ENCODE assay signal across 25 cellular contexts in the genomic region with DNA sequence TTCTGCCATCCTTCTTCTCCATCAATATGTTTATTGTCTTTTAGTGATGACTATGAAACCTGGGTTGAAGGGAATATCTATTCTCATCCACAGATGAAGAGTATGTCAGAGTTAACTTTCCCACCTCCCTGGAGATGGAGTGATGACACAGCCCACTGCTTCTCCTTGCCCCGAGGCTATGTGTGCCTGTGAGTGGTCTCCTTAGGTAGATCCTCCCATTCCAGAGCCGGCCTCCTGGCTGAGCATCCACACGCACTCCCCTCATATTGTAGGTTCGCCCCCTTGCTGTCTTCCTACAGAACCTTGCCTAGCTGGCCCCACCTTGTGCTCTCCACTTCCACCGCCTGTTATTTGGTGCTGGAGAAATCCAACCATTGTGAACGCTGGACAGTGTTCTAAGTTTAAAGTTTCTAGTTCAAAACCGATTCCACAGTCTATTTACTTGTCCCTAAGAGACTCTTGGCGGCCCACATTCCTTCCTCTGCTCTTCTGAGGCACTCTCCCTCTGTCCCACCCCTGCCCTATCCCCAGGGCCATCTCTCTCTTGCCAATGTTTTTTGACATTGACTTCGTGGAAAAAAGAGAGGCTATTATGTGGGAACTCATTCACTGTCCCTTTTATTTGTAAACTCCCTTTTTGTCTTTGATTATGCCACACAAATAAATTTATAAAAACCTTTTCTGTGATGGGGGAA.
DNase-seq lines count a peak whose midpoint lies in the region; ATAC-seq and TF ChIP-seq lines count a peak whose summit lies in the region.
"Had no signal": no experiment of that assay in that cellular context is flagged by ENCODE, and none has a peak within 500 bp of the region (broad histone marks: within the 10 kb centered on the region; RNA-seq: fewer than 3 reads in every experiment).

No MANE protein-coding gene starts in this region.

- H3K9me3 ChIP-seq in GM23248 (ENCODE audit: low read depth) (no peaks in the 10 kb centered on the region), SJSA1 (replicated peaks) (no peaks in the 10 kb centered on the region), uterus (no peaks in the 10 kb centered on the region)
- H3K9me3 ChIP-seq: SJCRH30 had no signal

- peaks cover 18% of the 10 kb centered on the region for H3K4me1 ChIP-seq in GM23248 (ENCODE audit: insufficient read depth)
- peaks cover 21% of the 10 kb centered on the region for H3K4me1 ChIP-seq in SJSA1 (replicated peaks)
- peaks cover 3 to 5% of the 10 kb centered on the region in 2 donors for H3K4me1 ChIP-seq in uterus
- H3K4me1 ChIP-seq: neural progenitor cell had no signal

- no peaks in the 10 kb centered on the region for H3K27me3 ChIP-seq in GM23248 (replicated peaks; ENCODE audit: insufficient read depth)
- no peaks in the 10 kb centered on the region for H3K27me3 ChIP-seq in SJSA1 (replicated peaks)
- no peaks in the 10 kb centered on the region for H3K27me3 ChIP-seq in uterus
- H3K27me3 ChIP-seq: neural progenitor cell, SJCRH30 had no signal

- H3K4me1 Mint-ChIP-seq in nephron progenitor cell = peaks cover 8% of the 10 kb centered on the region
- H3K4me1 Mint-ChIP-seq: CD4-positive, alpha-beta memory T cell had no signal

- no peak for TF ChIP-seq POLR2A in uterus (IDR thresholded peaks at IDR 0.05)

- peak; percentile 1 for DNase-seq in GM23248
- no peak for DNase-seq in SJSA1 (ENCODE audit: low read depth in 1 of 2, low spot score in 2 of 2)
- DNase-seq in nephron progenitor cell = no peak
- DNase-seq in uterus = no peak
- DNase-seq in anterior cingulate cortex (lab: John Stamatoyannopoulos, UW) = no peak
- DNase-seq: activated CD8-positive, alpha-beta memory T cell treated with anti-CD3 and anti-CD28 coated beads for 24 hours; activated gamma-delta T cell treated with Interleukin-2 at 50 U/mL for 16 hours; activated T-cell treated with anti-CD3 and anti-CD28 coated beads, Interleukin-2, amount 50 U/mL, for 1 hour; CD4-positive, alpha-beta memory T cell; central memory CD4-positive, alpha-beta T cell; KG1; kidney; NCI-H146; NCI-H510A; NK-92 treated with Interleukin-12 subunit alpha and Interleukin-12 subunit beta, amount 100 ng/mL, for 24 hours; SJCRH30; stimulated activated CD4-positive, alpha-beta T cell treated with anti-CD3 and anti-CD28 coated beads, Interleukin-1b, Interleukin-23, amount 100 ng/mL, for 48 hours; T-helper 1 cell had no signal

- H3K4me3 Mint-ChIP-seq in nephron progenitor cell = no peak overlapping the region
- H3K4me3 Mint-ChIP-seq: CD4-positive, alpha-beta memory T cell; dendritic cell treated with granulocyte-macrophage colony-stimulating factor and Interleukin-4, amounts not matched to agents 40 ng/mL and 50 ng/mL, for 4 days; neural progenitor cell had no signal

- peaks cover 3% of the 10 kb centered on the region for H3K9me3 Mint-ChIP-seq in nephron progenitor cell
- H3K9me3 Mint-ChIP-seq: CD4-positive, alpha-beta memory T cell; dendritic cell treated with granulocyte-macrophage colony-stimulating factor and Interleukin-4, amounts not matched to agents 40 ng/mL and 50 ng/mL, for 4 days; neural progenitor cell had no signal

- no peaks in the 10 kb centered on the region for H3K79me2 ChIP-seq in GM23248 (ENCODE audit: insufficient read depth)

- no peak overlapping the region for H2AFZ ChIP-seq in GM23248
- H2AFZ ChIP-seq: neural progenitor cell had no signal

- no peak overlapping the region for H3K9ac ChIP-seq in GM23248
- H3K9ac ChIP-seq: neural progenitor cell had no signal

- H3K9me2 ChIP-seq in GM23248 (ENCODE audit: insufficient read depth) = no peaks in the 10 kb centered on the region

- H3K27ac Mint-ChIP-seq in nephron progenitor cell = peak overlapping the region; percentile 51
- H3K27ac Mint-ChIP-seq: dendritic cell treated with granulocyte-macrophage colony-stimulating factor and Interleukin-4, amounts not matched to agents 40 ng/mL and 50 ng/mL, for 4 days; neural progenitor cell had no signal

- peaks cover 6% of the 10 kb centered on the region for H3K36me3 Mint-ChIP-seq in nephron progenitor cell (ENCODE audit: low read depth)
- H3K36me3 Mint-ChIP-seq: CD4-positive, alpha-beta memory T cell; neural progenitor cell had no signal

- peaks cover 4% of the 10 kb centered on the region for H3K27me3 Mint-ChIP-seq in nephron progenitor cell (ENCODE audit: low read depth, poor library complexity)
- H3K27me3 Mint-ChIP-seq: CD4-positive, alpha-beta memory T cell; dendritic cell treated with granulocyte-macrophage colony-stimulating factor and Interleukin-4, amounts not matched to agents 40 ng/mL and 50 ng/mL, for 4 days had no signal

- no peaks in the 10 kb centered on the region for H4K20me1 ChIP-seq in GM23248 (ENCODE audit: insufficient read depth)

- H3K27ac ChIP-seq in GM23248 = no peak overlapping the region
- peak overlapping the region; percentile 77 for H3K27ac ChIP-seq in SJSA1
- H3K27ac ChIP-seq in uterus = peak overlapping the region; percentile 72 to 75
- H3K27ac ChIP-seq: neural progenitor cell, SJCRH30 had no signal

- H3K36me3 ChIP-seq in GM23248 (ENCODE audit: low read depth) (no peaks in the 10 kb centered on the region), SJSA1 (no peaks in the 10 kb centered on the region), uterus (no peaks in the 10 kb centered on the region)
- H3K36me3 ChIP-seq: neural progenitor cell, SJCRH30 had no signal

- ATAC-seq in HG03442 (IDR thresholded peaks at IDR 0.05; ENCODE audit: unreplicated experiment) (no peak), HG03378 (IDR thresholded peaks at IDR 0.05; ENCODE audit: unreplicated experiment) (no peak)
- ATAC-seq: activated CD4-positive, CD25-positive, alpha-beta regulatory T cell treated with anti-CD3 and anti-CD28 coated beads, Interleukin-2, amount 50 U/mL, for 24 hours; Panc1 had no signal

- TF ChIP-seq CTCF in nephron progenitor cell (IDR thresholded peaks at IDR 0.05) (no peak), uterus (IDR thresholded peaks at IDR 0.05) (no peak)

- 80 to 89% methylated on average over 9 of the region's 9 CpGs for WGBS in GM23248 (ENCODE audit: low coverage in 1 of 2, low lambda C conversion rate in 2 of 2, missing lambda C conversion rate in 2 of 2), 2 experiments

- H3K4me3 ChIP-seq in GM23248 = no peak overlapping the region
- no peak overlapping the region for H3K4me3 ChIP-seq in SJSA1
- no peak overlapping the region for H3K4me3 ChIP-seq in uterus
- H3K4me3 ChIP-seq: neural progenitor cell, SJCRH30, skin epidermis had no signal

- in situ Hi-C loops in GM23248 (cut with MboI) = no loop called here

- intact Hi-C loops in uterus (cut with DNase I; ENCODE audit: low total_unique reads) = no loop called here

- H3F3A ChIP-seq in GM23248 (ENCODE audit: insufficient read depth) = peaks cover 16% of the 10 kb centered on the region

- no peak overlapping the region for H3K4me2 ChIP-seq in GM23248 (ENCODE audit: unreplicated experiment)
- H3K4me2 ChIP-seq: neural progenitor cell had no signal
